8 cellular contexts compared by ENCODE assay signal in the genomic region with DNA sequence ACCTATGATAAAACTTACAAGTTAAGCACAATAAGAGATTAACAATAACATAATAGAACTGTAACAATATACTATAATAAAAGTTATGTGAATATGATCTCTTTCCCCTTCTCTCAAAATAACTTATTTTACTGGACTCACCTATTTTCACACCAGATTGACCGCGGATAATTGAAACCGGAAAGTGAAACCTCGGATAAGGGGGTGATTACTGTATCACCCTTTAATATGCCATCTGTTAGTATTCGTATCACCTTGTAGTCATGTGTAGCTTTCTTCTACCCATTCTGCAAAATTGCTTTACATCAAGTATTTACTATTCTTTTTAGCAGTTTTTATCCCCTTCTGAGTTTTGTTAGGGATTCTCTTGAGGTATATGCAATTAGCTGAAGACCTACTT. TPM values are rescaled to one million over a fixed set of nuclear protein-coding genes. Genes with fewer than 3 reads are reported as not detected.
DNase-seq lines count a peak whose midpoint lies in the region; ATAC-seq and TF ChIP-seq lines count a peak whose summit lies in the region.

No MANE protein-coding gene starts in this region.

- no peaks in the 10 kb centered on the region for H3K27me3 ChIP-seq in left lung
- H3K27me3 ChIP-seq in upper lobe of left lung = no peaks in the 10 kb centered on the region

- peak overlapping the region; percentile 90 for H3K27ac Mint-ChIP-seq in activated naive CD4-positive, alpha-beta T cell treated with anti-CD3 and anti-CD28 coated beads, Interleukin-2, amount 50 U/mL, for 24 hours
- H3K27ac Mint-ChIP-seq in activated naive CD8-positive, alpha-beta T cell = peak overlapping the region; percentile 90

- 40 to 41% methylated on average over 5 of the region's 5 CpGs for WGBS in upper lobe of left lung, 2 donors

- H3K27ac ChIP-seq in left lung (peak overlapping the region in 1 of 2 donors; percentile 99), upper lobe of left lung (peak overlapping the region; percentile 96 to 99 (median 98))

- H3K9me3 ChIP-seq in left lung (no peaks in the 10 kb centered on the region), upper lobe of left lung (no peaks in the 10 kb centered on the region)

- TF ChIP-seq CTCF in left lung (IDR thresholded peaks at IDR 0.05) = no peak
- TF ChIP-seq CTCF in upper lobe of left lung (IDR thresholded peaks at IDR 0.05) = no peak

- intact Hi-C loops in left lung (cut with DNase I) = no loop called here

- H3K9me3 Mint-ChIP-seq in activated naive CD4-positive, alpha-beta T cell treated with anti-CD3 and anti-CD28 coated beads, Interleukin-2, amount 50 U/mL, for 24 hours = no peaks in the 10 kb centered on the region
- H3K9me3 Mint-ChIP-seq in activated naive CD8-positive, alpha-beta T cell (ENCODE audit: low read depth) = no peaks in the 10 kb centered on the region

- ATAC-seq in left lung = no peak
- no peak for ATAC-seq in upper lobe of left lung (ENCODE audit: low FRiP score in 2 of 2)
- ATAC-seq in HG03378 (IDR thresholded peaks at IDR 0.05; ENCODE audit: unreplicated experiment) = no peak

- peaks cover 6% of the 10 kb centered on the region for H3K36me3 Mint-ChIP-seq in activated naive CD4-positive, alpha-beta T cell treated with anti-CD3 and anti-CD28 coated beads, Interleukin-2, amount 50 U/mL, for 24 hours
- H3K36me3 Mint-ChIP-seq in activated naive CD8-positive, alpha-beta T cell = peaks cover 4% of the 10 kb centered on the region

- H3K36me3 ChIP-seq in left lung (peaks cover 0 to 4% of the 10 kb centered on the region in 2 donors), upper lobe of left lung (peaks cover 0 to 4% (median 0%) of the 10 kb centered on the region in 4 donors)

- peaks cover 55% of the 10 kb centered on the region for H3K4me1 Mint-ChIP-seq in activated naive CD4-positive, alpha-beta T cell treated with anti-CD3 and anti-CD28 coated beads, Interleukin-2, amount 50 U/mL, for 24 hours
- H3K4me1 Mint-ChIP-seq in activated naive CD8-positive, alpha-beta T cell (ENCODE audit: low read depth) = peaks cover 58% of the 10 kb centered on the region

- H3K4me1 ChIP-seq in left lung (peaks cover 15 to 49% of the 10 kb centered on the region in 2 donors), upper lobe of left lung (peaks cover 31 to 47% (median 41%) of the 10 kb centered on the region in 4 donors)

- no peak for TF ChIP-seq POLR2A in upper lobe of left lung (IDR thresholded peaks at IDR 0.05)

- DNase-seq in activated naive CD4-positive, alpha-beta T cell treated with anti-CD3 and anti-CD28 coated beads, Interleukin-2, amount 50 U/mL, for 16 hours = no peak
- DNase-seq in left lung (no peak), upper lobe of left lung (no peak), iPS-NIHi7 (ENCODE audit: extremely low spot score) (no peak), GM19238 (ENCODE audit: insufficient read length, low spot score) (no peak)

- no peaks in the 10 kb centered on the region for H3K27me3 Mint-ChIP-seq in activated naive CD4-positive, alpha-beta T cell treated with anti-CD3 and anti-CD28 coated beads, Interleukin-2, amount 50 U/mL, for 24 hours
- no peaks in the 10 kb centered on the region for H3K27me3 Mint-ChIP-seq in activated naive CD8-positive, alpha-beta T cell

- H3K4me3 ChIP-seq in left lung (peak overlapping the region; percentile 82 to 83), upper lobe of left lung (peak overlapping the region in 3 of 4 donors; percentile 88 to 99 (median 91))

- peak overlapping the region; percentile 96 for H3K4me3 Mint-ChIP-seq in activated naive CD4-positive, alpha-beta T cell treated with anti-CD3 and anti-CD28 coated beads, Interleukin-2, amount 50 U/mL, for 24 hours
- H3K4me3 Mint-ChIP-seq in activated naive CD8-positive, alpha-beta T cell = peak overlapping the region; percentile 96

- no peak for TF ChIP-seq EP300 in upper lobe of left lung (IDR thresholded peaks at IDR 0.05)

RNA-seq across cellular contexts. Expression of a gene that starts 1.8 kb away (rescaled TPM):
- 100 to 1,000 TPM; 137 to 203 TPM for total RNA-seq in left lung
- total RNA-seq in upper lobe of left lung = 100 to 1,000 TPM in 3 of 6 donors, 10 to 100 TPM in 3; 47.1 to 157 (median 90.3) TPM

RNA-seq across cellular contexts. Expression of a gene that starts 52.6 kb away (rescaled TPM):
- total RNA-seq in left lung (not detected), upper lobe of left lung (not detected)
